ENCODE assay signal across 16 cellular contexts in genomic region chrX:110277609-110278008, GRCh38.
"Had no signal": no experiment of that assay in that cellular context is flagged by ENCODE, and none has a peak within 500 bp of the region (broad histone marks: within the 10 kb centered on the region; RNA-seq: fewer than 3 reads in every experiment).

No MANE protein-coding gene starts in this region.

- ATAC-seq: left lobe of liver; natural killer cell; right lobe of liver; stimulated activated naive CD8-positive, alpha-beta T cell treated with anti-CD3 and anti-CD28 coated beads, Interleukin-15, Interleukin-2, amounts not matched to agents 100 U/mL and 50 U/mL, for 24 hours had no signal

- H3K9me3 Mint-ChIP-seq: T-helper 1 cell treated with Interleukin-12 subunit alpha and Interleukin-12 subunit beta and Interleukin-4 antibody, amounts not matched to agents 30 μg/mL and 1 μg/mL, for 36 hours had no signal

- DNase-seq: activated CD4-positive, alpha-beta T cell treated with anti-CD3 and anti-CD28 coated beads, Interleukin-2, amount 50 U/mL, for 48 hours; activated CD4-positive, CD25-positive, alpha-beta regulatory T cell; activated naive CD4-positive, alpha-beta T cell; activated T-cell treated with anti-CD3 and anti-CD28 coated beads, Interleukin-2, amount 50 U/mL, for 72 hours; caudate nucleus; natural killer cell; nucleus accumbens; right lobe of liver; stimulated activated CD4-positive, alpha-beta T cell treated with anti-CD3 and anti-CD28 coated beads, Interleukin-2, amount 100 ng/mL, for 48 hours; stimulated activated naive CD8-positive, alpha-beta T cell treated with anti-CD3 and anti-CD28 coated beads, Interleukin-15, Interleukin-2, amounts not matched to agents 100 U/mL and 50 U/mL, for 24 hours; upper lobe of left lung had no signal

- H3K4me1 ChIP-seq: prostate gland, right lobe of liver had no signal

- H3K36me3 ChIP-seq: esophagus muscularis mucosa, prostate gland, right lobe of liver, upper lobe of left lung had no signal

- H3K27ac ChIP-seq: coronary artery, esophagus muscularis mucosa, prostate gland, right lobe of liver, upper lobe of left lung had no signal

- H3K27me3 ChIP-seq: esophagus muscularis mucosa, right lobe of liver, upper lobe of left lung had no signal

- H3K9me3 ChIP-seq: esophagus muscularis mucosa, prostate gland, right lobe of liver, upper lobe of left lung had no signal

- H3K27ac Mint-ChIP-seq: activated T-cell treated with anti-CD3 and anti-CD28 coated beads, Interleukin-2, amount 50 U/mL, for 72 hours; natural killer cell; T-helper 1 cell treated with Interleukin-12 subunit alpha and Interleukin-12 subunit beta and Interleukin-4 antibody, amounts not matched to agents 30 μg/mL and 1 μg/mL, for 36 hours had no signal

- H3K4me3 Mint-ChIP-seq: activated T-cell treated with anti-CD3 and anti-CD28 coated beads, Interleukin-2, amount 50 U/mL, for 72 hours; natural killer cell; T-helper 1 cell treated with Interleukin-12 subunit alpha and Interleukin-12 subunit beta and Interleukin-4 antibody, amounts not matched to agents 30 μg/mL and 1 μg/mL, for 36 hours had no signal

- H3K4me3 ChIP-seq: coronary artery, esophagus muscularis mucosa, prostate gland, right lobe of liver, upper lobe of left lung had no signal
